ENCODE assay signal across 30 cellular contexts in genomic region chr13:52097197-52097596, GRCh38. TPM values are rescaled to one million over a fixed set of nuclear protein-coding genes. Genes with fewer than 3 reads are reported as not detected.
"Had no signal": no experiment of that assay in that cellular context is flagged by ENCODE, and none has a peak within 500 bp of the region (broad histone marks: within the 10 kb centered on the region; RNA-seq: fewer than 3 reads in every experiment).

No MANE protein-coding gene starts in this region.

- FAIRE-seq: colon, endometrium, endothelial cell of umbilical vein, frontal cortex had no signal

- H3K27ac ChIP-seq: colonic mucosa, coronary artery, dorsolateral prefrontal cortex, epithelial cell of prostate, esophagus muscularis mucosa, esophagus squamous epithelium, foreskin keratinocyte, gastrocnemius medialis, gastroesophageal sphincter, heart left ventricle, heart right ventricle had no signal

- H3K27ac Mint-ChIP-seq: dendritic cell treated with granulocyte-macrophage colony-stimulating factor and Interleukin-4, amounts not matched to agents 40 ng/mL and 50 ng/mL, for 4 days; effector memory CD8-positive, alpha-beta T cell; endodermal cell had no signal

- H3K4me1 ChIP-seq: colonic mucosa, esophagus muscularis mucosa, esophagus squamous epithelium, gastrocnemius medialis, gastroesophageal sphincter, heart left ventricle, heart right ventricle had no signal

- H3K9me3 Mint-ChIP-seq: dendritic cell treated with granulocyte-macrophage colony-stimulating factor and Interleukin-4, amounts not matched to agents 40 ng/mL and 50 ng/mL, for 4 days; effector memory CD8-positive, alpha-beta T cell had no signal

- DNase-seq: colonic mucosa; cortex of kidney; dermis blood vessel endothelial cell; dorsolateral prefrontal cortex; effector CD4-positive, alpha-beta T cell; effector CD8-positive, alpha-beta T cell; effector memory CD4-positive, alpha-beta T cell; effector memory CD8-positive, alpha-beta T cell; endodermal cell; erythroblast; esophagus squamous epithelium; foreskin fibroblast; foreskin keratinocyte; foreskin melanocyte; gastrocnemius medialis; glutamatergic neuron; head of caudate nucleus; heart left ventricle; heart right ventricle had no signal

- H3K36me3 ChIP-seq: colonic mucosa, esophagus muscularis mucosa, esophagus squamous epithelium, gastrocnemius medialis, gastroesophageal sphincter, heart left ventricle, heart right ventricle had no signal

- ATAC-seq: effector memory CD8-positive, alpha-beta T cell; esophagus mucosa; foreskin keratinocyte; gastrocnemius medialis; gastroesophageal sphincter; heart left ventricle; heart right ventricle had no signal

- H3K27me3 Mint-ChIP-seq: dendritic cell treated with granulocyte-macrophage colony-stimulating factor and Interleukin-4, amounts not matched to agents 40 ng/mL and 50 ng/mL, for 4 days had no signal

- H3K4me3 ChIP-seq: colonic mucosa, coronary artery, dorsolateral prefrontal cortex, esophagus muscularis mucosa, esophagus squamous epithelium, gastrocnemius medialis, gastroesophageal sphincter, heart left ventricle, heart right ventricle had no signal

- H3K27me3 ChIP-seq: colonic mucosa, dorsolateral prefrontal cortex, esophagus muscularis mucosa, esophagus squamous epithelium, foreskin keratinocyte, gastrocnemius medialis, gastroesophageal sphincter, heart left ventricle, heart right ventricle had no signal

- H3K9me3 ChIP-seq: colonic mucosa, esophagus muscularis mucosa, esophagus squamous epithelium, gastrocnemius medialis, gastroesophageal sphincter, heart left ventricle, heart right ventricle had no signal

- H3K4me3 Mint-ChIP-seq: dendritic cell treated with granulocyte-macrophage colony-stimulating factor and Interleukin-4, amounts not matched to agents 40 ng/mL and 50 ng/mL, for 4 days; effector memory CD8-positive, alpha-beta T cell; endodermal cell had no signal

RNA-seq across cellular contexts. Expression of gene NEK5, which starts 31.7 kb away (rescaled TPM):
- total RNA-seq: epithelial cell of proximal tubule, foreskin keratinocyte had no signal
